ENCODE assay signal across 3 cellular contexts in the genomic region with DNA sequence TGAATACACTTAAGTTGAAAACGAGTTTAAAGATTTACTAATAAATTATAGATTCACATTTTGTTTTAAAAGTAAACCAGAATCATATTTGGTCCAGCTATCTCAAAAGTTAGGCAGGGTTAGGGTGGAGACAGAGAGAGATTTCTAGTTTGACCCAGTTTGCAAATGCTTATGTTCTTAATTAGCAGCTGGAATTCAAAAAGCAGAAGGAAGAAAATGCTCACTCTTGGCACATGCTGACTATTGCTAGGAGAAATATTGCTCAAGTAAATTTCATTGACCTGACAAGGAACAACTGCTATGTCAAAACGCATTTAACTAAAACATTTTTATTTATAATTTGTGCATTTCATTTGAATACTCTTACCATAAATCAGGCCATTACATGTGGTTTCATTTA.
TF ChIP-seq lines count a peak whose summit lies in the region.

No MANE protein-coding gene starts in this region.

TF ChIP-seq in SK-N-SH treated with all-trans-retinoic acid at 6 μM for 48 hours, 23 proteins besides CTCF, POLR2A, EP300 and RAD21:
- TF ChIP-seq, protein P1, sequence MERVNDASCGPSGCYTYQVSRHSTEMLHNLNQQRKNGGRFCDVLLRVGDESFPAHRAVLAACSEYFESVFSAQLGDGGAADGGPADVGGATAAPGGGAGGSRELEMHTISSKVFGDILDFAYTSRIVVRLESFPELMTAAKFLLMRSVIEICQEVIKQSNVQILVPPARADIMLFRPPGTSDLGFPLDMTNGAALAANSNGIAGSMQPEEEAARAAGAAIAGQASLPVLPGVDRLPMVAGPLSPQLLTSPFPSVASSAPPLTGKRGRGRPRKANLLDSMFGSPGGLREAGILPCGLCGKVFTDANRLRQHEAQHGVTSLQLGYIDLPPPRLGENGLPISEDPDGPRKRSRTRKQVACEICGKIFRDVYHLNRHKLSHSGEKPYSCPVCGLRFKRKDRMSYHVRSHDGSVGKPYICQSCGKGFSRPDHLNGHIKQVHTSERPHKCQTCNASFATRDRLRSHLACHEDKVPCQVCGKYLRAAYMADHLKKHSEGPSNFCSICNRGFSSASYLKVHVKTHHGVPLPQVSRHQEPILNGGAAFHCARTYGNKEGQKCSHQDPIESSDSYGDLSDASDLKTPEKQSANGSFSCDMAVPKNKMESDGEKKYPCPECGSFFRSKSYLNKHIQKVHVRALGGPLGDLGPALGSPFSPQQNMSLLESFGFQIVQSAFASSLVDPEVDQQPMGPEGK (CRISPR knock-in tag; IDR thresholded peaks at IDR 0.05; ENCODE audit: borderline replicate concordance): no peak
- no peak for TF ChIP-seq ZNF70 (CRISPR knock-in tag; IDR thresholded peaks at IDR 0.05)
- TF ChIP-seq TSHZ2 (CRISPR knock-in tag; IDR thresholded peaks at IDR 0.05): 0 out of 2 replicates have a peak, but pooled peaks have one; percentile 20
- TF ChIP-seq, protein P2, sequence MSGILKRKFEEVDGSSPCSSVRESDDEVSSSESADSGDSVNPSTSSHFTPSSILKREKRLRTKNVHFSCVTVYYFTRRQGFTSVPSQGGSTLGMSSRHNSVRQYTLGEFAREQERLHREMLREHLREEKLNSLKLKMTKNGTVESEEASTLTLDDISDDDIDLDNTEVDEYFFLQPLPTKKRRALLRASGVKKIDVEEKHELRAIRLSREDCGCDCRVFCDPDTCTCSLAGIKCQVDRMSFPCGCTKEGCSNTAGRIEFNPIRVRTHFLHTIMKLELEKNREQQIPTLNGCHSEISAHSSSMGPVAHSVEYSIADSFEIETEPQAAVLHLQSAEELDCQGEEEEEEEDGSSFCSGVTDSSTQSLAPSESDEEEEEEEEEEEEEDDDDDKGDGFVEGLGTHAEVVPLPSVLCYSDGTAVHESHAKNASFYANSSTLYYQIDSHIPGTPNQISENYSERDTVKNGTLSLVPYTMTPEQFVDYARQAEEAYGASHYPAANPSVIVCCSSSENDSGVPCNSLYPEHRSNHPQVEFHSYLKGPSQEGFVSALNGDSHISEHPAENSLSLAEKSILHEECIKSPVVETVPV (CRISPR knock-in tag; IDR thresholded peaks at IDR 0.05): no peak
- no peak for TF ChIP-seq ZNF8 (CRISPR knock-in tag; IDR thresholded peaks at IDR 0.05)
- peak; percentile 61 for TF ChIP-seq ISL1 (CRISPR knock-in tag; IDR thresholded peaks at IDR 0.05)
- TF ChIP-seq GLIS3 (CRISPR knock-in tag; IDR thresholded peaks at IDR 0.05): no peak
- TF ChIP-seq TCF4 (CRISPR knock-in tag; IDR thresholded peaks at IDR 0.05; ENCODE audit: borderline replicate concordance): peak; percentile 23; the same call in 1 of the 2 replicates
- TF ChIP-seq ZC3H10 (CRISPR knock-in tag; IDR thresholded peaks at IDR 0.05): no peak

TF ChIP-seq in SK-N-SH, 30 proteins besides CTCF, POLR2A, EP300 and RAD21 (continued from another document):
- TF ChIP-seq, protein P3, sequence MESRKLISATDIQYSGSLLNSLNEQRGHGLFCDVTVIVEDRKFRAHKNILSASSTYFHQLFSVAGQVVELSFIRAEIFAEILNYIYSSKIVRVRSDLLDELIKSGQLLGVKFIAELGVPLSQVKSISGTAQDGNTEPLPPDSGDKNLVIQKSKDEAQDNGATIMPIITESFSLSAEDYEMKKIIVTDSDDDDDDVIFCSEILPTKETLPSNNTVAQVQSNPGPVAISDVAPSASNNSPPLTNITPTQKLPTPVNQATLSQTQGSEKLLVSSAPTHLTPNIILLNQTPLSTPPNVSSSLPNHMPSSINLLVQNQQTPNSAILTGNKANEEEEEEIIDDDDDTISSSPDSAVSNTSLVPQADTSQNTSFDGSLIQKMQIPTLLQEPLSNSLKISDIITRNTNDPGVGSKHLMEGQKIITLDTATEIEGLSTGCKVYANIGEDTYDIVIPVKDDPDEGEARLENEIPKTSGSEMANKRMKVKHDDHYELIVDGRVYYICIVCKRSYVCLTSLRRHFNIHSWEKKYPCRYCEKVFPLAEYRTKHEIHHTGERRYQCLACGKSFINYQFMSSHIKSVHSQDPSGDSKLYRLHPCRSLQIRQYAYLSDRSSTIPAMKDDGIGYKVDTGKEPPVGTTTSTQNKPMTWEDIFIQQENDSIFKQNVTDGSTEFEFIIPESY (IDR thresholded peaks at IDR 0.05; ENCODE audit: borderline replicate concordance, low read depth): no peak

TF ChIP-seq in K562, 482 proteins besides CTCF, POLR2A, EP300 and RAD21 (continued from another document):
- TF ChIP-seq, protein P4, sequence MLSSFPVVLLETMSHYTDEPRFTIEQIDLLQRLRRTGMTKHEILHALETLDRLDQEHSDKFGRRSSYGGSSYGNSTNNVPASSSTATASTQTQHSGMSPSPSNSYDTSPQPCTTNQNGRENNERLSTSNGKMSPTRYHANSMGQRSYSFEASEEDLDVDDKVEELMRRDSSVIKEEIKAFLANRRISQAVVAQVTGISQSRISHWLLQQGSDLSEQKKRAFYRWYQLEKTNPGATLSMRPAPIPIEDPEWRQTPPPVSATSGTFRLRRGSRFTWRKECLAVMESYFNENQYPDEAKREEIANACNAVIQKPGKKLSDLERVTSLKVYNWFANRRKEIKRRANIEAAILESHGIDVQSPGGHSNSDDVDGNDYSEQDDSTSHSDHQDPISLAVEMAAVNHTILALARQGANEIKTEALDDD (IDR thresholded peaks at IDR 0.05): 0 out of 2 replicates have a peak, but pooled peaks have one; percentile 21
- TF ChIP-seq CREB1 (IDR thresholded peaks at IDR 0.05): no peak
- TF ChIP-seq CREB1 (CRISPR knock-in tag; IDR thresholded peaks at IDR 0.05): no peak
